ENCODE assay signal across 8 cellular contexts in the genomic region with DNA sequence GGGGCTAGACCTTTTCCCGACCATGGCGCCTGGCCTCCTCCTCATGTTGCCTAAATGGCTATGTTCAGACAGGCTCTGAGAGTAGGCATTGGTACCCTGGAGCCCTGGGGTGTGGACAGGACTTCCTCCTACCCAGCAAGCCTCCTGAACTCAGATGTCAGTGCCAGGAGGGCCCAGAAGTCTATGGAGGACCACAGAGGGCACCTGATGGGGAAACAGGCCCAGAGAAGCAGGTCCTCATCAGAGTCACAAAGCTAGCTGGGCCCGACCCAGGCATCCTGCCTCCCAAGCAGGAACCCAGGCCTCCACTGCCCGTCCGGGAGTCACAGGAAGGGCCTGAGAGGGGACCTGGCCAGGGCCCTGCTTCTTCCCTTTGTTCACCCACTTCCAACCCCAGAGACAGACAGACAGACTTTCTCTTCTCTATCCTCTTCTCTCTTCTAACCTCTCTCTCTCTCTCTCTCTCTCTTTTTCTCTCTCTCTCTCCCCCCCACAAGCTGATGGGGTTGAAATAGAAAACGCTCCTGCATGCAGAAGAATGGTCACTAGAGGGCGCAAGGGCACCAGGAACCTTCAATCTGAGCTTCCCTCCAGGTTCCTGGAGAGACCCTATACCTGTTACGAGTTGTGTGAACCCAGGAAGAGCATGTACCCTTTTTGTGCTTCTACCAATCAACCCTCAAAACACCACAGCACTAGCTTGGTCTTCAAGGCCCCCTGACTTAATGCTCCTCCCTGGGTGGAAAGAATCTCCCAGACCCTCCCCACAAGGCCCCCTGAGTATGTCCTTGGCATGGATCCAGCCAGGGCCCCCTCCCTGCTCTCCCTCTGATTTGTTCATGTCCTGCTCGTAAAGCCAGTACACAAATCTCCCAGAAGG. TPM values are rescaled to one million over a fixed set of nuclear protein-coding genes. Genes with fewer than 3 reads are reported as not detected.
DNase-seq lines count a peak whose midpoint lies in the region; ATAC-seq and TF ChIP-seq lines count a peak whose summit lies in the region.

No MANE protein-coding gene starts in this region.

- WGBS in neuronal stem cell (ENCODE audit: extremely low coverage in 2 of 2, insufficient read length in 2 of 2, insufficient replicate concordance in 1 of 2), 2 donors = no CpG with 5 or more reads among the region's 9 CpGs

- H3K4ac ChIP-seq in neuronal stem cell (ENCODE audit: low read length) = no peak overlapping the region

- H4K8ac ChIP-seq in neuronal stem cell (ENCODE audit: low read depth, low read length) = no peak overlapping the region

- no peak overlapping the region for H3K14ac ChIP-seq in neuronal stem cell (ENCODE audit: low read length)

- H3K4me2 ChIP-seq in fibroblast of lung (ENCODE audit: extremely low read depth, insufficient read depth, low read length) (no peak overlapping the region), neuronal stem cell (ENCODE audit: insufficient read depth, low read length, poor library complexity, severe bottlenecking) (no peak overlapping the region)

- peak overlapping the region; percentile 54 for H2BK15ac ChIP-seq in neuronal stem cell (ENCODE audit: low read length)

- no peaks in the 10 kb centered on the region for H4K20me1 ChIP-seq in fibroblast of lung (ENCODE audit: control insufficient read depth, extremely low read depth, insufficient read depth, low read length)

- no peak overlapping the region for H3K18ac ChIP-seq in neuronal stem cell (ENCODE audit: low read length)

- peak overlapping the region; percentile 60 for H2AK5ac ChIP-seq in neuronal stem cell (ENCODE audit: low read depth, low read length)

- H3K27me3 ChIP-seq in fibroblast of lung (ENCODE audit: control insufficient read depth, insufficient read depth, low read length) (no peaks in the 10 kb centered on the region), neuronal stem cell (ENCODE audit: control insufficient read depth in 3 of 3, insufficient read depth in 3 of 3, low read depth in 1 of 3, low read length in 3 of 3) (no peaks in the 10 kb centered on the region)

- H3K4me3 ChIP-seq in LNCaP clone FGC (ENCODE audit: low read depth, low read length) (no peak overlapping the region), fibroblast of lung (replicated peaks in 1 of 4; ENCODE audit: control extremely low read depth in 1 of 4, insufficient read depth in 1 of 4, low read depth in 3 of 4, low read length in 4 of 4) (no peak overlapping the region), neuronal stem cell (ENCODE audit: low read length in 2 of 2) (no peak overlapping the region)

- no peaks in the 10 kb centered on the region for H3K79me1 ChIP-seq in neuronal stem cell (ENCODE audit: low read depth, low read length)

- H2BK120ac ChIP-seq in neuronal stem cell (ENCODE audit: low read depth, low read length) = no peak overlapping the region

- H3K9me3 ChIP-seq in fibroblast of lung (ENCODE audit: control insufficient read depth, insufficient read depth, low read depth, low read length) = no peaks in the 10 kb centered on the region
- no peaks in the 10 kb centered on the region for H3K9me3 ChIP-seq in neuronal stem cell (replicated peaks in 1 of 2; ENCODE audit: control insufficient read depth in 2 of 2, insufficient read depth in 1 of 2, low read depth in 1 of 2, low read length in 2 of 2)

- peaks cover 41% of the 10 kb centered on the region for H3K79me2 ChIP-seq in fibroblast of lung (ENCODE audit: control insufficient read depth, insufficient read depth, low read length)

- H3K9ac ChIP-seq in fibroblast of lung (ENCODE audit: insufficient read depth, low read length) = no peak overlapping the region
- no peak overlapping the region for H3K9ac ChIP-seq in neuronal stem cell (ENCODE audit: low read depth, low read length, poor library complexity)

- H4K91ac ChIP-seq in neuronal stem cell (ENCODE audit: low read depth, low read length, poor library complexity) = no peak overlapping the region

- ATAC-seq in GM19328 (IDR thresholded peaks at IDR 0.05; ENCODE audit: unreplicated experiment) = no peak

- H3K4me1 ChIP-seq in fibroblast of lung (ENCODE audit: control insufficient read depth, extremely low read depth, insufficient read depth, low read length) = peaks cover 21% of the 10 kb centered on the region
- H3K4me1 ChIP-seq in neuronal stem cell (ENCODE audit: control insufficient read depth in 2 of 2, insufficient read depth in 1 of 2, low read depth in 1 of 2, low read length in 2 of 2) = peaks cover 4 to 20% of the 10 kb centered on the region in 2 donors

- DNase-seq in DMS153 (lab: John Stamatoyannopoulos, UW) (peak; percentile 64), LNCaP clone FGC (ENCODE audit: low read depth) (peak; percentile 68), RPMI7951 (ENCODE audit: low read depth) (peak; percentile 76), activated T-helper 1 cell treated with Interleukin-2 at 50 U/mL for 16 hours (ENCODE audit: low read depth) (peak; percentile 52), fibroblast of lung (ENCODE audit: low read depth in 2 of 2) (peak; percentile 71 to 85), neuronal stem cell (ENCODE audit: low spot score) (peak; percentile 79), stromal cell of bone marrow (ENCODE audit: low read depth) (peak; percentile 60)

- no peak overlapping the region for H3K27ac ChIP-seq in fibroblast of lung (ENCODE audit: insufficient read depth, low read length)
- H3K27ac ChIP-seq in neuronal stem cell (replicated peaks; ENCODE audit: low read length) = no peak overlapping the region

- H2AFZ ChIP-seq in fibroblast of lung (ENCODE audit: low read length) (no peak overlapping the region), neuronal stem cell (ENCODE audit: low read length) (peak overlapping the region; percentile 54)

- TF ChIP-seq CTCF in LNCaP clone FGC (IDR thresholded peaks at IDR 0.05; ENCODE audit: control insufficient read depth, extremely low read depth, insufficient read depth) (peak; percentile 95), fibroblast of lung (conservative IDR thresholded peaks at IDR 0.05 in 1 of 2, IDR thresholded peaks at IDR 0.05 in 1 of 2; ENCODE audit: low read depth in 1 of 2, low read length in 2 of 2) (peak; percentile 89 to 93)

- H2BK12ac ChIP-seq in neuronal stem cell (ENCODE audit: low read length) = no peak overlapping the region

- H3K23ac ChIP-seq in neuronal stem cell (ENCODE audit: low read depth, low read length, poor library complexity) = no peak overlapping the region

- peaks cover 6% of the 10 kb centered on the region for H3K36me3 ChIP-seq in fibroblast of lung (ENCODE audit: control insufficient read depth, insufficient read depth, low read length)
- no peaks in the 10 kb centered on the region for H3K36me3 ChIP-seq in neuronal stem cell (replicated peaks in 1 of 2; ENCODE audit: control insufficient read depth in 2 of 2, insufficient read depth in 2 of 2, low read length in 2 of 2)

- H2BK5ac ChIP-seq in neuronal stem cell (ENCODE audit: low read length) = peak overlapping the region; percentile 72

RNA-seq across cellular contexts. Expression of gene ARAP1, which starts 27.1 kb away (rescaled TPM):
- 20.4 and 28.5 TPM in 2 replicates for total RNA-seq in RPMI7951 (2014; rRNA removed; shearing (Covaris generic))
- total RNA-seq in fibroblast of lung = 97.3 and 113 TPM in 2 replicates
- polyA plus RNA-seq in fibroblast of lung = 32.8 and 41.8 TPM in 2 replicates
- polyA plus RNA-seq in fibroblast of lung (2012) = 42.6 and 45.5 TPM in 2 replicates
- polyA minus RNA-seq in fibroblast of lung (ENCODE audit: low replicate concordance) = 96.3 and 130 TPM in 2 replicates
- 15.2 TPM for polyA plus RNA-seq in neuronal stem cell (2013, experiment 1 of 2)
- 15.9 TPM for polyA plus RNA-seq in neuronal stem cell (2013, experiment 2 of 2)

RNA-seq across cellular contexts. Expression of gene PDE2A, which starts 50.9 kb away (rescaled TPM):
- total RNA-seq in RPMI7951 (2014; rRNA removed; shearing (Covaris generic)) = 0.12 and 2.3 TPM in 2 replicates
- 0.50 and 0.77 TPM in 2 replicates for total RNA-seq in fibroblast of lung
- 0.08 and 2.6 TPM in 2 replicates for polyA plus RNA-seq in fibroblast of lung
- polyA plus RNA-seq in fibroblast of lung (2012) = 0.16 and 3.0 TPM in 2 replicates
- 28.7 TPM in 1 of 2 replicates, not detected in the other for polyA minus RNA-seq in fibroblast of lung (ENCODE audit: low replicate concordance)
- 1.7 TPM for polyA plus RNA-seq in neuronal stem cell (2013, experiment 1 of 2)
- polyA plus RNA-seq in neuronal stem cell (2013, experiment 2 of 2) = 1.7 TPM
